Comparison of ENCODE assay signal across 29 cellular contexts in the genomic region with DNA sequence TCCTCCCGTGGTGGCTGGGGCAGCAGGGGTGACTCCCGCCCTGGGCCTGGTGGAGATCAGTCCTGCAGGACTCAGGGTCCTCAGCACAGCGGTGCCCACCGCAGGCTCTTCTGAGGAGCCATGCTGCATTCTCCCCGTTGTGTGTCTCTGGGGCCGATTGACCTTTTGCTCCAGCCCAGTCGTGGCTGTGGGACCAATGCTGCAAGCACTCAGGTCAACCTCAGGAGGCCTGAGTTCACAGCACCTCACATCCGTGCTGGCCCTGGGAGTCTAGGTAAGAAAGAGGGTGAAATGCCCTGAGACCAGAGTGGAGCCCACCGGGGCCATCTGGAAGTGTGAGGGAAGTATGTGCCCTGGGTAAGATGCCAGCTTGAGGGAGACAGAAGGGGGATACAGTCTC.
"Had no signal": no experiment of that assay in that cellular context is flagged by ENCODE, and none has a peak within 500 bp of the region (broad histone marks: within the 10 kb centered on the region; RNA-seq: fewer than 3 reads in every experiment).

No MANE protein-coding gene starts in this region.

- H3K27me3 ChIP-seq: adrenal gland, Peyer's patch, SJSA1 had no signal

- H3K27ac ChIP-seq: adrenal gland, Peyer's patch, SJSA1, VCaP had no signal

- H3K9me3 ChIP-seq: adrenal gland, Peyer's patch, SJSA1, SK-N-SH had no signal

- H3K4me2 ChIP-seq: SK-N-SH had no signal

- ATAC-seq: activated T-cell treated with anti-CD3 and anti-CD28 coated beads, Interleukin-2, amount 50 U/mL, for 4 hours; PC-3 had no signal

- H3K4me1 ChIP-seq: adrenal gland, SJSA1 had no signal

- DNase-seq: activated B cell treated with CpG ODN at 0.5 μM for 24 hours; activated CD4-positive, alpha-beta memory T cell treated with anti-CD3 and anti-CD28 coated beads for 36 hours; activated CD4-positive, alpha-beta T cell treated with anti-CD3 and anti-CD28 coated beads for 4 hours; activated CD4-positive, alpha-beta T cell treated with anti-CD3 and anti-CD28 coated beads, Interleukin-2, amount 50 U/mL, for 1 hour; activated CD4-positive, CD25-positive, alpha-beta regulatory T cell treated with anti-CD3 and anti-CD28 coated beads, Interleukin-2, amount 50 U/mL, for 72 hours; activated CD8-positive, alpha-beta memory T cell treated with anti-CD3 and anti-CD28 coated beads, Interleukin-2, amount 50 U/mL, for 4 hours; activated effector memory CD4-positive, alpha-beta T cell treated with Interleukin-2 at 50 U/mL for 16 hours; activated naive CD4-positive, alpha-beta T cell treated with anti-CD3 and anti-CD28 coated beads, Interleukin-2, amount 50 U/mL, for 16 hours; activated naive CD8-positive, alpha-beta T cell treated with anti-CD3 and anti-CD28 coated beads, Interleukin-2, amount 10 ng/mL, durations not matched to agents 7 days and 5 days; activated T-cell treated with anti-CD3 and anti-CD28 coated beads for 4 hours; activated T-cell treated with anti-CD3 and anti-CD28 coated beads, Interleukin-2, amount 50 U/mL, for 4 hours; central memory CD4-positive, alpha-beta T cell; MM.1S; MV-4-11; NCI-H1092; NCI-H1436 treated with DMSO at 0.1 percent for 48 hours; NCI-H1694 treated with DMSO at 0.1 percent for 48 hours; NCI-H2029; NCI-H345; NCI-H524 treated with DMSO at 0.1 percent for 48 hours; NK-92 treated with Interleukin-12 subunit alpha and Interleukin-12 subunit beta, amount 100 ng/mL, for 24 hours; PC-3; Peyer's patch; RPMI8226; SHP77 treated with DMSO at 0.1 percent for 48 hours; SK-N-SH had no signal

- H3K9ac ChIP-seq: SK-N-SH had no signal

- H3K36me3 ChIP-seq: adrenal gland, Peyer's patch, SJSA1 had no signal

- H3K4me3 ChIP-seq: adrenal gland, Peyer's patch, SJSA1 had no signal
